11 cellular contexts compared by ENCODE assay signal in the genomic region with DNA sequence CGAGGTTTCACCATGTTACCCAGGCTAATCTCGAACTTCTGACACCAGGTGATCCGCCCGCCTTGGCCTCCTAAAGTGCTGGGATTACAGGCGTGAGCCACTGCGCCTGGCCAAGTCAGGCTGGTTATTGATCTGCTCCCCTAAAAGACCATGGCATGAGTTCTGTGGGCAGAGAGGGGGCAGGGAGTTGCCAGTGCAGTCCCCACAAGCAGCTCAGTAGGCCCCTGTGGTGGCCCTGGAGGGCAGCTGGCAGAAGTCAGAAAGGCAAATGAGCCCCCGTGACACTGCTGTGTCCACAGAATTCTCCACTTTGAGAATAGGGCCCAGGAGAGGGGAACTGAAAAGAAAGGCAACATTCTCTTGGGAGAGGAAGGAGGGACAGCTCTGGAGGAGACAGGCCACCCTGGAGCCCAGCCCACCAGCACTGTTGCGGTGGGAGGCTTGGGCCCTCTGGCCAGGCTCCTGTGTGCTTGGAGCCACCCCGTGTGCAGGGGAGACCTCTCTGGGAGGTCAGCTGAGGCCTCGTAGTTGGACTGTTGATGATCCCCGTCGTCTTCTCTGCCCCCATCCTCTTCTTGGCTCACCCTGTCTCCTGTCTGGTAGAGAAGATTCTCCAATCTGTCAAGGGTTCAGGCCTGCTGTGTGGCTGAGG. TPM values are rescaled to one million over a fixed set of nuclear protein-coding genes. Genes with fewer than 3 reads are reported as not detected.
DNase-seq lines count a peak whose midpoint lies in the region; ATAC-seq lines count a peak whose summit lies in the region.
"Had no signal": no experiment of that assay in that cellular context is flagged by ENCODE, and none has a peak within 500 bp of the region (broad histone marks: within the 10 kb centered on the region; RNA-seq: fewer than 3 reads in every experiment).

No MANE protein-coding gene starts in this region.

- no peak overlapping the region for H3K4me3 ChIP-seq in CD4-positive, alpha-beta memory T cell (ENCODE audit: low read length in 2 of 2)
- H3K4me3 ChIP-seq in right cardiac atrium (ENCODE audit: low read length) (no peak overlapping the region), skin epidermis (no peak overlapping the region)

- peaks cover 0 to 1% of the 10 kb centered on the region in 2 donors for H3K27me3 Mint-ChIP-seq in CD4-positive, alpha-beta memory T cell
- H3K27me3 Mint-ChIP-seq in T-helper 17 cell = no peaks in the 10 kb centered on the region

- no peak for DNase-seq in CD4-positive, alpha-beta memory T cell
- DNase-seq in T-helper 17 cell (no peak), right cardiac atrium (peak in 1 of 3 donors; percentile 54), NCI-H82 (lab: John Stamatoyannopoulos, UW) (no peak), kidney tubule cell (ENCODE audit: low spot score) (no peak)
- DNase-seq: cortex of kidney, NCI-H69 had no signal

- no peaks in the 10 kb centered on the region for H3K36me3 ChIP-seq in CD4-positive, alpha-beta memory T cell (ENCODE audit: insufficient read depth, low read length)

- H3K9me3 Mint-ChIP-seq in CD4-positive, alpha-beta memory T cell = peaks cover 0 to 7% (median 0%) of the 10 kb centered on the region in 8 donors

- H3K4me3 Mint-ChIP-seq in CD4-positive, alpha-beta memory T cell = peak overlapping the region in 3 of 8 donors; percentile 50 to 93 (median 71)
- H3K4me3 Mint-ChIP-seq in T-helper 17 cell = peak overlapping the region; percentile 19

- POLR2A ChIA-PET in CD4-positive, alpha-beta memory T cell (lab: Charles Lee; ENCODE audit: partially characterized antibody) = interaction anchor here (1.5 to 7.0 kb wide), 2 partner anchors 14 to 19 kb away, joined by 5 to 170 read pairs; partner anchors contain the start of genes CEMP1 and PDPK1

- H3K4me1 ChIP-seq in CD4-positive, alpha-beta memory T cell (ENCODE audit: insufficient read depth, low read length) = peaks cover 67% of the 10 kb centered on the region
- H3K4me1 ChIP-seq in right cardiac atrium (ENCODE audit: control insufficient read depth, insufficient read depth, low read length) = peaks cover 22% of the 10 kb centered on the region

- peaks cover 6 to 44% of the 10 kb centered on the region in 2 donors for H3K36me3 Mint-ChIP-seq in CD4-positive, alpha-beta memory T cell
- peaks cover 6% of the 10 kb centered on the region for H3K36me3 Mint-ChIP-seq in T-helper 17 cell (ENCODE audit: low read depth)

- peak overlapping the region; percentile 13 to 97 (median 84) for H3K27ac Mint-ChIP-seq in CD4-positive, alpha-beta memory T cell
- H3K27ac Mint-ChIP-seq in T-helper 17 cell = peak overlapping the region; percentile 95

- H3K27ac ChIP-seq in CD4-positive, alpha-beta memory T cell (ENCODE audit: low read depth, low read length) = peak overlapping the region; percentile 25
- H3K27ac ChIP-seq in right cardiac atrium (ENCODE audit: low read length) = peak overlapping the region; percentile 9
- peak overlapping the region in 14 of 21 experiments; percentile 15 to 99 (median 80) for H3K27ac ChIP-seq in skin epidermis

- ATAC-seq in T-helper 17 cell (no peak), right cardiac atrium (no peak), HG03280 (IDR thresholded peaks at IDR 0.05; ENCODE audit: unreplicated experiment) (no peak), GM21367 (IDR thresholded peaks at IDR 0.05; ENCODE audit: unreplicated experiment) (no peak)

- 67% methylated on average over 12 of the region's 12 CpGs for WGBS in right cardiac atrium

- CTCF ChIA-PET in CD4-positive, alpha-beta memory T cell (lab: Charles Lee; ENCODE audit: partially characterized antibody) = no interaction called here

- no peaks in the 10 kb centered on the region for H3K9me3 ChIP-seq in CD4-positive, alpha-beta memory T cell (ENCODE audit: control insufficient read depth in 1 of 2, low read length in 2 of 2)
- no peaks in the 10 kb centered on the region for H3K9me3 ChIP-seq in T-helper 17 cell (ENCODE audit: control insufficient read depth, low read length, poor library complexity, severe bottlenecking)
- H3K9me3 ChIP-seq in right cardiac atrium (ENCODE audit: control insufficient read depth, low read length) = no peaks in the 10 kb centered on the region

- peaks cover 39 to 79% (median 59%) of the 10 kb centered on the region in 4 donors for H3K4me1 Mint-ChIP-seq in CD4-positive, alpha-beta memory T cell
- peaks cover 44% of the 10 kb centered on the region for H3K4me1 Mint-ChIP-seq in T-helper 17 cell

- H3K27me3 ChIP-seq in CD4-positive, alpha-beta memory T cell (ENCODE audit: insufficient read depth, low read length) = no peaks in the 10 kb centered on the region
- no peaks in the 10 kb centered on the region for H3K27me3 ChIP-seq in right cardiac atrium (ENCODE audit: control insufficient read depth, insufficient read depth)

- intact Hi-C loops in CD4-positive, alpha-beta memory T cell (cut with micrococcal nuclease) = loop anchor here (10.0 kb wide), 1 partner anchor 253 kb away; the partner anchor contains the start of gene RNPS1
- intact Hi-C loops in right cardiac atrium (cut with DNase I) = loop anchor here in 1 of 4 donors (5.0 kb wide), 1 partner anchor 296 kb away; the partner anchor contains the start of gene E4F1

RNA-seq across cellular contexts. Expression of gene AMDHD2, which starts 2.1 kb away (rescaled TPM):
- total RNA-seq in CD4-positive, alpha-beta memory T cell = 100 to 1,000 TPM; 114 to 121 TPM
- polyA plus RNA-seq in CD4-positive, alpha-beta memory T cell = 10 to 100 TPM; 17.0 to 22.3 TPM
- total RNA-seq in T-helper 17 cell (100 to 1,000 TPM; 189 to 206 TPM), right cardiac atrium (10 to 100 TPM; 10.6 to 16.5 (median 14.4) TPM)
- 12.1 TPM for polyA plus RNA-seq in right cardiac atrium

RNA-seq across cellular contexts. Expression of gene ATP6V0C, which starts 4.3 kb away (rescaled TPM):
- total RNA-seq in CD4-positive, alpha-beta memory T cell = 100 to 1,000 TPM; 125 to 129 TPM
- polyA plus RNA-seq in CD4-positive, alpha-beta memory T cell = 10 to 100 TPM; 57.5 to 81.6 TPM
- 100 to 1,000 TPM; 188 to 189 TPM for total RNA-seq in T-helper 17 cell
- 100 to 1,000 TPM; 153 to 180 (median 179) TPM for total RNA-seq in right cardiac atrium
- polyA plus RNA-seq in right cardiac atrium = 206 TPM

RNA-seq across cellular contexts. Expression of gene CEMP1, which starts 13.1 kb away (rescaled TPM):
- 1 to 10 TPM; 1.7 to 3.0 TPM for total RNA-seq in CD4-positive, alpha-beta memory T cell
- 1 to 10 TPM; 1.9 to 5.0 TPM for polyA plus RNA-seq in CD4-positive, alpha-beta memory T cell
- total RNA-seq in T-helper 17 cell (under 1 TPM; 0.23 to 0.75 TPM), right cardiac atrium (not detected)
- 0.27 TPM for polyA plus RNA-seq in right cardiac atrium
- total RNA-seq: urinary bladder had no signal

RNA-seq across cellular contexts. Expression of gene PDPK1, which starts 19.7 kb away (rescaled TPM):
- total RNA-seq in CD4-positive, alpha-beta memory T cell = 10 to 100 TPM; 61.2 to 71.3 TPM
- 10 to 100 TPM; 26.4 to 42.1 TPM for polyA plus RNA-seq in CD4-positive, alpha-beta memory T cell
- 10 to 100 TPM; 65.5 to 69.7 TPM for total RNA-seq in T-helper 17 cell
- 10 to 100 TPM; 35.7 to 44.9 (median 37.8) TPM for total RNA-seq in right cardiac atrium
- 18.0 TPM for polyA plus RNA-seq in right cardiac atrium

RNA-seq across cellular contexts. Expression of gene TBC1D24, which starts 43.2 kb away (rescaled TPM):
- total RNA-seq in CD4-positive, alpha-beta memory T cell = 10 to 100 TPM in 1 of 2 experiments, 1 to 10 TPM in 1; 9.6 to 13.7 TPM
- polyA plus RNA-seq in CD4-positive, alpha-beta memory T cell = 1 to 10 TPM; 1.3 to 1.8 TPM
- 1 to 10 TPM; 4.4 to 8.4 TPM for total RNA-seq in T-helper 17 cell
- total RNA-seq in right cardiac atrium = 10 to 100 TPM; 11.6 to 15.5 (median 13.0) TPM
- 5.7 TPM for polyA plus RNA-seq in right cardiac atrium

Comparison
In these comparisons a context has a peak if more than half of its experiments do, and no peak if none do; other contexts are left out.
1. H3K27ac ChIP-seq: peak in every context shown above with its lines; median percentile 80 in skin epidermis; 25 in CD4-positive, alpha-beta memory T cell; 9 in right cardiac atrium.
2. RNA of gene AMDHD2, which starts 2.1 kb away (total RNA-seq): 189 to 206 TPM in T-helper 17 cell and 114 to 121 TPM in CD4-positive, alpha-beta memory T cell; 10.6 to 16.5 TPM in right cardiac atrium; every median in the first group is over 4 times any median in the second.